Comparison of ENCODE assay signal across 9 cellular contexts in the genomic region with DNA sequence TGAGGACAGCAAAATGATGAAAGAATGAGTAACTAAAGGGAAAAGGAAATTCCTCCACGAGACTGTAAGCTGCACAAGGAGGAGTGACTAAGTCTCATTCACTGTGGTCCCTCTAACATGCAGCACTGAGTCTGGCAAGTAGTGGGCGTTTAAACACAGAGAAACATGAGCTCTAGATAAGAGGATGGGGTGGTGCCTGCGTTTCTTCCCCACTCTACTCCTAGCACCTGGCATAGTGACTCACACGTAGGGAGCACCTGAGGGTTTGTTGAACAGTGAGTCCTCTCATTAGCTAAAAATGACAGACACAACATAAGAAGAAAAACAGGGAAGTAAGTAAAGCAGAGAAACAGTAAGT.
A peak's percentile ranks its signal among the peaks of the same experiment; 100 is the strongest.
DNase-seq lines count a peak whose midpoint lies in the region; ATAC-seq lines count a peak whose summit lies in the region.
"Had no signal": no experiment of that assay in that cellular context is flagged by ENCODE, and none has a peak within 500 bp of the region (broad histone marks: within the 10 kb centered on the region; RNA-seq: fewer than 3 reads in every experiment).

No MANE protein-coding gene starts in this region.

- H3K4me1 Mint-ChIP-seq in stimulated activated effector memory CD8-positive, alpha-beta T cell treated with anti-CD3 and anti-CD28 coated beads, Interleukin-12 subunit alpha, Interleukin-12 subunit beta, amount 100 ng/mL, for 72 hours = no peaks in the 10 kb centered on the region
- H3K4me1 Mint-ChIP-seq in naive thymus-derived CD8-positive, alpha-beta T cell = no peaks in the 10 kb centered on the region
- H3K4me1 Mint-ChIP-seq: CD4-positive, CD25-positive, alpha-beta regulatory T cell had no signal

- H3K27ac Mint-ChIP-seq in stimulated activated effector memory CD8-positive, alpha-beta T cell treated with anti-CD3 and anti-CD28 coated beads, Interleukin-12 subunit alpha, Interleukin-12 subunit beta, amount 100 ng/mL, for 72 hours = no peak overlapping the region
- no peak overlapping the region for H3K27ac Mint-ChIP-seq in naive thymus-derived CD8-positive, alpha-beta T cell
- H3K27ac Mint-ChIP-seq: CD4-positive, CD25-positive, alpha-beta regulatory T cell had no signal

- no peaks in the 10 kb centered on the region for H3K9me3 Mint-ChIP-seq in stimulated activated effector memory CD8-positive, alpha-beta T cell treated with anti-CD3 and anti-CD28 coated beads, Interleukin-12 subunit alpha, Interleukin-12 subunit beta, amount 100 ng/mL, for 72 hours
- H3K9me3 Mint-ChIP-seq in naive thymus-derived CD8-positive, alpha-beta T cell = no peaks in the 10 kb centered on the region
- H3K9me3 Mint-ChIP-seq: CD4-positive, CD25-positive, alpha-beta regulatory T cell had no signal

- no peaks in the 10 kb centered on the region for H3K36me3 Mint-ChIP-seq in stimulated activated effector memory CD8-positive, alpha-beta T cell treated with anti-CD3 and anti-CD28 coated beads, Interleukin-12 subunit alpha, Interleukin-12 subunit beta, amount 100 ng/mL, for 72 hours
- no peaks in the 10 kb centered on the region for H3K36me3 Mint-ChIP-seq in naive thymus-derived CD8-positive, alpha-beta T cell
- H3K36me3 Mint-ChIP-seq: CD4-positive, CD25-positive, alpha-beta regulatory T cell had no signal

- POLR2A ChIA-PET in naive thymus-derived CD8-positive, alpha-beta T cell (lab: Charles Lee) = no interaction called here

- H3K27me3 Mint-ChIP-seq in naive thymus-derived CD8-positive, alpha-beta T cell = no peaks in the 10 kb centered on the region
- H3K27me3 Mint-ChIP-seq: CD4-positive, CD25-positive, alpha-beta regulatory T cell had no signal

- DNase-seq in SIG-M5 treated with dmso at 0.1 percent for 504 hours (lab: John Stamatoyannopoulos, UW; ENCODE audit: unreplicated experiment) (peak; percentile 20), SIG-M5 (lab: John Stamatoyannopoulos, UW) (no peak), OCI-M1 (lab: John Stamatoyannopoulos, UW) (peak; percentile 82), fibroblast of peridontal ligament (ENCODE audit: extremely low read depth) (peak; percentile 98), NCI-H82 treated with DMSO at 0.1 percent for 48 hours (lab: John Stamatoyannopoulos, UW; ENCODE audit: unreplicated experiment) (no peak)
- DNase-seq in stimulated activated effector memory CD8-positive, alpha-beta T cell treated with anti-CD3 and anti-CD28 coated beads, Interleukin-12 subunit alpha, Interleukin-12 subunit beta, amount 100 ng/mL, for 72 hours (ENCODE audit: low spot score in 2 of 2) = no peak
- no peak for DNase-seq in naive thymus-derived CD8-positive, alpha-beta T cell
- DNase-seq: CD4-positive, CD25-positive, alpha-beta regulatory T cell had no signal

- ATAC-seq in stimulated activated effector memory CD8-positive, alpha-beta T cell treated with anti-CD3 and anti-CD28 coated beads, Interleukin-12 subunit alpha, Interleukin-12 subunit beta, amount 100 ng/mL, for 72 hours = peak; percentile 64
- no peak for ATAC-seq in HG02759 (IDR thresholded peaks at IDR 0.05; ENCODE audit: unreplicated experiment)
- no peak for ATAC-seq in naive thymus-derived CD8-positive, alpha-beta T cell

- no peak overlapping the region for H3K4me3 Mint-ChIP-seq in stimulated activated effector memory CD8-positive, alpha-beta T cell treated with anti-CD3 and anti-CD28 coated beads, Interleukin-12 subunit alpha, Interleukin-12 subunit beta, amount 100 ng/mL, for 72 hours
- no peak overlapping the region for H3K4me3 Mint-ChIP-seq in naive thymus-derived CD8-positive, alpha-beta T cell
- H3K4me3 Mint-ChIP-seq: CD4-positive, CD25-positive, alpha-beta regulatory T cell had no signal

Comparison
In these comparisons a context has a peak if more than half of its experiments do, and no peak if none do; other contexts are left out.
1. DNase-seq: peak in SIG-M5 treated with dmso at 0.1 percent for 504 hours (single experiment), OCI-M1 (single experiment) and fibroblast of peridontal ligament (single experiment); none in SIG-M5 (single experiment), stimulated activated effector memory CD8-positive, alpha-beta T cell treated with anti-CD3 and anti-CD28 coated beads, Interleukin-12 subunit alpha, Interleukin-12 subunit beta, amount 100 ng/mL, for 72 hours (0 of 2), NCI-H82 treated with DMSO at 0.1 percent for 48 hours (single experiment) and naive thymus-derived CD8-positive, alpha-beta T cell (0 of 10).